In genomic region chr9:37028425-37029031, GRCh38 we compare ENCODE assay signal across 2 cellular contexts.
TF ChIP-seq lines count a peak whose summit lies in the region.

No MANE protein-coding gene starts in this region.

TF ChIP-seq in HCT116, 20 proteins besides CTCF, POLR2A, EP300 and RAD21:
- TF ChIP-seq POLR2AphosphoS5 (IDR thresholded peaks at IDR 0.05; ENCODE audit: low read depth, low read length) = no peak
- TF ChIP-seq YY1 (IDR thresholded peaks at IDR 0.05; ENCODE audit: extremely low read depth, insufficient replicate concordance, low read depth, low read length) = no peak
- no peak for TF ChIP-seq REST (IDR thresholded peaks at IDR 0.05; ENCODE audit: low read depth)
- no peak for TF ChIP-seq SIN3A (IDR thresholded peaks at IDR 0.05; ENCODE audit: low read depth)
- no peak for TF ChIP-seq ATF3 (IDR thresholded peaks at IDR 0.05)
- TF ChIP-seq ZNF274 (IDR thresholded peaks at IDR 0.05; ENCODE audit: low read depth, low read length) = no peak
- TF ChIP-seq EZH2 (IDR thresholded peaks at IDR 0.05) = no peak
- no peak for TF ChIP-seq ELF1 (IDR thresholded peaks at IDR 0.05; ENCODE audit: borderline replicate concordance, low read depth)
- TF ChIP-seq EGR1 (IDR thresholded peaks at IDR 0.05; ENCODE audit: low read depth) = no peak
- TF ChIP-seq ZBTB33 (IDR thresholded peaks at IDR 0.05; ENCODE audit: extremely low read depth, insufficient replicate concordance, low read length) = no peak
- no peak for TF ChIP-seq SRF (IDR thresholded peaks at IDR 0.05; ENCODE audit: low read depth)
- no peak for TF ChIP-seq EZH2phosphoT487 (IDR thresholded peaks at IDR 0.05; ENCODE audit: borderline replicate concordance)
- TF ChIP-seq FOSL1 (IDR thresholded peaks at IDR 0.05; ENCODE audit: low read depth) = no peak
- no peak for TF ChIP-seq CEBPB (IDR thresholded peaks at IDR 0.05; ENCODE audit: low read depth)
- no peak for TF ChIP-seq SP1 (IDR thresholded peaks at IDR 0.05; ENCODE audit: low read depth)
- no peak for TF ChIP-seq CBX3 (IDR thresholded peaks at IDR 0.05; ENCODE audit: low read depth)
- TF ChIP-seq MAX (IDR thresholded peaks at IDR 0.05) = no peak

TF ChIP-seq in GM12878, 131 proteins besides CTCF, POLR2A, EP300 and RAD21:
- TF ChIP-seq POLR2AphosphoS5 (IDR thresholded peaks at IDR 0.05; ENCODE audit: low read length) (0 out of 2 replicates have a peak, but pooled peaks have one; percentile 14), ZBTB11 (CRISPR knock-in tag; IDR thresholded peaks at IDR 0.05) (no peak), MLLT1 (IDR thresholded peaks at IDR 0.05) (no peak), POLR2AphosphoS2 (IDR thresholded peaks at IDR 0.05; ENCODE audit: low read depth, low read length) (0 out of 2 replicates have a peak, but pooled peaks have one; percentile 6), STAT1 (conservative IDR thresholded peaks at IDR 0.05) (0 out of 2 replicates have a peak, but pooled peaks have one; percentile 42), PBX3 (IDR thresholded peaks at IDR 0.05; ENCODE audit: insufficient replicate concordance, low read depth, low read length) (no peak)
